ENCODE assay signal across 8 cellular contexts in the genomic region with DNA sequence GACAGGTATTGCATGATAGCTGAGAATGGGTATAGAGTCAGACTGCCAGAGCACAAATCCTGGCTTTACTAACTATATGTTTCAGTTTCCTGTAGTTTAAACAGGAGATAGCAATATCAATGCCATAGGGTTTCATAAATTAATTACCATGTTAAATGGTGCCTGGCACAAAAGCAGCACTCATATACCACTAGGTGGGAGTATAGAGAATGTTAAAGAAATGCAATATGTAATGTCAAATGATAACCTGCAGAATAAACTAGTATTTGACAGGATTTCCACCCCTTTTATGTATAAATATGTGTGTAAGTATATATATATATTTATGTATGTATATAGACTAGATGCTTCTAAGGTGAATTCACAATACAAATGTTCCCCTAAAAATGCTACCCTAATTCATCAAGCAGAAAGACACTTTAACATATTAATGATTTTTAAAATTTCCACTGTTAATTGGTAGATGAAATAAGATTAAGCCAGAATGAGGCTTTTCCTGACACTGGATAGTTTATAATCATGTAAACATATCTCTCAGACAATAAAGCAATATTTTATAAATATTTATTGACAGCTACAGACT.
A peak's percentile ranks its signal among the peaks of the same experiment; 100 is the strongest.
DNase-seq lines count a peak whose midpoint lies in the region; ATAC-seq and TF ChIP-seq lines count a peak whose summit lies in the region.

No MANE protein-coding gene starts in this region.

- no peak overlapping the region for H3K4me3 ChIP-seq in HEK293 (ENCODE audit: low read depth, low read length)

- TF ChIP-seq CTCF in HEK293 (tag by site-specific recombination; IDR thresholded peaks at IDR 0.05), result no peak
- peak; percentile 48 for TF ChIP-seq CTCF in RWPE1 (conservative IDR thresholded peaks at IDR 0.05; ENCODE audit: low read depth)

- H3K4me1 ChIP-seq in HEK293 (ENCODE audit: control insufficient read depth, insufficient read depth, low read length), result 0 out of 2 replicates have a peak, but pooled peaks cover 3% of the 10 kb centered on the region

- CTCF ChIA-PET in HEK293 (lab: Yijun Ruan, JAX), result interaction anchor here (0.6 to 2.8 kb wide), 7 partner anchors 9 to 244 kb away, joined by 3 to 9 read pairs (median 3); a partner anchor contains a TSS
- CTCF ChIA-PET in RWPE1 (lab: Yijun Ruan, JAX), result interaction anchor here (0.7 to 0.8 kb wide), 3 partner anchors 8 to 33 kb away, joined by 3 to 4 read pairs (median 3); a partner anchor contains a TSS

- no peak for ATAC-seq in HG02642 (IDR thresholded peaks at IDR 0.05; ENCODE audit: poor library complexity, unreplicated experiment)

- no peaks in the 10 kb centered on the region for H3K9me3 ChIP-seq in HEK293 (ENCODE audit: control insufficient read depth, insufficient read depth, low read depth, low read length)

- peak; percentile 41 for DNase-seq in DMS 273 (lab: John Stamatoyannopoulos, UW; ENCODE audit: unreplicated experiment)
- DNase-seq in DMS 273 treated with DMSO at 0.1 percent for 48 hours (lab: John Stamatoyannopoulos, UW), result no peak
- peak; percentile 28 for DNase-seq in RWPE1 (ENCODE audit: low spot score)
- DNase-seq in foreskin melanocyte, result peak; percentile 18
- DNase-seq in cortex of kidney (lab: John Stamatoyannopoulos, UW), result no peak
- DNase-seq in activated T-cell treated with anti-CD3 and anti-CD28 coated beads, Interleukin-2, amount 50 U/mL, for 1 hour, result no peak

- H3K36me3 ChIP-seq in HEK293 (ENCODE audit: control insufficient read depth in 2 of 2, insufficient read depth in 1 of 2, low read length in 2 of 2), result peaks cover 0 to 3% of the 10 kb centered on the region in 2 experiments; a peak in 2 of 3 replicates

- POLR2A ChIA-PET in HEK293 (lab: Yijun Ruan, JAX), result no interaction called here
- POLR2A ChIA-PET in RWPE1 (lab: Yijun Ruan, JAX; ENCODE audit: low non-redundant PET), result no interaction called here

- H3K27ac ChIP-seq in HEK293 (ENCODE audit: extremely low read depth, low read depth, low read length), result no peak overlapping the region
- no peak overlapping the region for H3K27ac ChIP-seq in RWPE1

TF ChIP-seq in HEK293, 187 proteins besides CTCF, POLR2A, EP300 and RAD21:
- TF ChIP-seq HOXA7 (CRISPR knock-in tag; IDR thresholded peaks at IDR 0.05; ENCODE audit: borderline replicate concordance), result no peak
- TF ChIP-seq ZNF416 (tag by site-specific recombination; IDR thresholded peaks at IDR 0.05), result no peak
- TF ChIP-seq ZNF654 (tag by site-specific recombination; IDR thresholded peaks at IDR 0.05; ENCODE audit: low read depth), result peak; percentile 28; the same call in 1 of the 2 replicates
- TF ChIP-seq, protein P1, sequence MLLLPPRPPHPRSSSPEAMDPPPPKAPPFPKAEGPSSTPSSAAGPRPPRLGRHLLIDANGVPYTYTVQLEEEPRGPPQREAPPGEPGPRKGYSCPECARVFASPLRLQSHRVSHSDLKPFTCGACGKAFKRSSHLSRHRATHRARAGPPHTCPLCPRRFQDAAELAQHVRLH (tag by site-specific recombination; IDR thresholded peaks at IDR 0.05), result no peak

Comparison
In these comparisons a context has a peak if more than half of its experiments do, and no peak if none do; other contexts are left out.
1. DNase-seq: peak in DMS 273 (single experiment), RWPE1 (single experiment) and foreskin melanocyte (single experiment); none in DMS 273 treated with DMSO at 0.1 percent for 48 hours (single experiment), cortex of kidney (single experiment) and activated T-cell treated with anti-CD3 and anti-CD28 coated beads, Interleukin-2, amount 50 U/mL, for 1 hour (single experiment).